Comparison of ENCODE assay signal across 15 cellular contexts in the genomic region with DNA sequence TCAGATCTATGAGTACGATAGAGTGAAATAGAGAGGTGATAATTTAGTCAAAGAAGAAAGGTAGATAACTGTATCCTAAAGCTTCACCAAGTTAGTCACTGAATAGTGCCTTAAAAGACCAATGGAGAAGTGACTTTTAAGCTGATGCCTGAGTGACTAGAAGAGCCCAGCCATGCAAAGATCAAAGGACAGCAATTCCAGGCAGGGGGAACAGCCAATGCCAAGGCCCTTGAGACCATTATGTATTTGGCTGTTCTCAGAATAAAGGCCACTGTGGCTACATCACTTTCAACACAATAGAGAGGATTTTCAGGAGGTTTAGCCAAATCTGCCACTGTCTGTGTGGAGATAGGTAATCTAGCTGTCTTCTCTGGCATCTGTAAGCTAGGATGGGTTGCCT. TPM values are rescaled to one million over a fixed set of nuclear protein-coding genes. Genes with fewer than 3 reads are reported as not detected.
A peak's percentile ranks its signal among the peaks of the same experiment; 100 is the strongest.
DNase-seq lines count a peak whose midpoint lies in the region; ATAC-seq and TF ChIP-seq lines count a peak whose summit lies in the region.
"Had no signal": no experiment of that assay in that cellular context is flagged by ENCODE, and none has a peak within 500 bp of the region (broad histone marks: within the 10 kb centered on the region; RNA-seq: fewer than 3 reads in every experiment).

No MANE protein-coding gene starts in this region.

- H3K36me3 Mint-ChIP-seq in WTC11 = no peaks in the 10 kb centered on the region
- peaks cover 2% of the 10 kb centered on the region for H3K36me3 Mint-ChIP-seq in memory B cell
- H3K36me3 Mint-ChIP-seq: CD8-positive, alpha-beta memory T cell had no signal

- peaks cover 37% of the 10 kb centered on the region for H3K4me1 Mint-ChIP-seq in WTC11
- H3K4me1 Mint-ChIP-seq in memory B cell = peaks cover 50% of the 10 kb centered on the region

- ATAC-seq in WTC11 (peak; percentile 64), memory B cell (ENCODE audit: low read depth) (no peak), HG02798 (IDR thresholded peaks at IDR 0.05; ENCODE audit: poor library complexity, unreplicated experiment) (no peak), HG03469 (IDR thresholded peaks at IDR 0.05; ENCODE audit: unreplicated experiment) (no peak)

- no peaks in the 10 kb centered on the region for H3K27me3 Mint-ChIP-seq in WTC11 (ENCODE audit: low read depth)
- H3K27me3 Mint-ChIP-seq in memory B cell = no peaks in the 10 kb centered on the region
- H3K27me3 Mint-ChIP-seq: CD8-positive, alpha-beta memory T cell had no signal

- CTCF ChIA-PET in WTC11 (lab: Charles Lee) = interaction anchor here (0.7 to 2.1 kb wide), 3 partner anchors 153 to 161 kb away, joined by 4 to 6 read pairs (median 5); no protein-coding TSS in a partner anchor

- DNase-seq in DMS53 (lab: John Stamatoyannopoulos, UW) = peak; percentile 27
- no peak for DNase-seq in DMS53 treated with DMSO at 0.1 percent for 48 hours (lab: John Stamatoyannopoulos, UW; ENCODE audit: unreplicated experiment)
- DNase-seq in WTC11 (ENCODE audit: low spot score) = no peak
- DNase-seq in memory B cell (ENCODE audit: low spot score in 2 of 2) = no peak
- no peak for DNase-seq in DMS79 treated with DMSO at 0.1 percent for 48 hours (lab: John Stamatoyannopoulos, UW)
- DNase-seq in NCI-H128 (lab: John Stamatoyannopoulos, UW; ENCODE audit: unreplicated experiment) = no peak
- DNase-seq: CD8-positive, alpha-beta memory T cell; DMS 273 treated with DMSO at 0.1 percent for 48 hours; KBM-7; NCI-H1048; NCI-H226; NCI-H526 treated with DMSO at 0.1 percent for 48 hours; SIG-M5 had no signal

- H3K4me3 Mint-ChIP-seq in WTC11 = no peak overlapping the region
- no peak overlapping the region for H3K4me3 Mint-ChIP-seq in memory B cell
- H3K4me3 Mint-ChIP-seq: CD8-positive, alpha-beta memory T cell had no signal

- TF ChIP-seq CTCF in WTC11 (IDR thresholded peaks at IDR 0.05) = no peak

- H3K9me3 Mint-ChIP-seq in WTC11 (no peaks in the 10 kb centered on the region), memory B cell (no peaks in the 10 kb centered on the region)

- POLR2A ChIA-PET in WTC11 (lab: Charles Lee) = interaction anchor here (0.7 kb wide), 1 partner anchor 839 kb away, joined by 3 read pairs; no protein-coding TSS in a partner anchor

- no peak overlapping the region for H3K27ac Mint-ChIP-seq in WTC11
- peak overlapping the region; percentile 54 for H3K27ac Mint-ChIP-seq in memory B cell
- H3K27ac Mint-ChIP-seq: CD8-positive, alpha-beta memory T cell had no signal

TF ChIP-seq in WTC11, 78 proteins besides CTCF, POLR2A, EP300 and RAD21:
- TF ChIP-seq ATF1 (CRISPR knock-in tag; IDR thresholded peaks at IDR 0.05) (no peak), RORB (CRISPR knock-in tag; IDR thresholded peaks at IDR 0.05) (no peak), SMAD4 (CRISPR knock-in tag; IDR thresholded peaks at IDR 0.05) (no peak), NR2C2 (CRISPR knock-in tag; IDR thresholded peaks at IDR 0.05) (no peak)
- TF ChIP-seq, protein P1, sequence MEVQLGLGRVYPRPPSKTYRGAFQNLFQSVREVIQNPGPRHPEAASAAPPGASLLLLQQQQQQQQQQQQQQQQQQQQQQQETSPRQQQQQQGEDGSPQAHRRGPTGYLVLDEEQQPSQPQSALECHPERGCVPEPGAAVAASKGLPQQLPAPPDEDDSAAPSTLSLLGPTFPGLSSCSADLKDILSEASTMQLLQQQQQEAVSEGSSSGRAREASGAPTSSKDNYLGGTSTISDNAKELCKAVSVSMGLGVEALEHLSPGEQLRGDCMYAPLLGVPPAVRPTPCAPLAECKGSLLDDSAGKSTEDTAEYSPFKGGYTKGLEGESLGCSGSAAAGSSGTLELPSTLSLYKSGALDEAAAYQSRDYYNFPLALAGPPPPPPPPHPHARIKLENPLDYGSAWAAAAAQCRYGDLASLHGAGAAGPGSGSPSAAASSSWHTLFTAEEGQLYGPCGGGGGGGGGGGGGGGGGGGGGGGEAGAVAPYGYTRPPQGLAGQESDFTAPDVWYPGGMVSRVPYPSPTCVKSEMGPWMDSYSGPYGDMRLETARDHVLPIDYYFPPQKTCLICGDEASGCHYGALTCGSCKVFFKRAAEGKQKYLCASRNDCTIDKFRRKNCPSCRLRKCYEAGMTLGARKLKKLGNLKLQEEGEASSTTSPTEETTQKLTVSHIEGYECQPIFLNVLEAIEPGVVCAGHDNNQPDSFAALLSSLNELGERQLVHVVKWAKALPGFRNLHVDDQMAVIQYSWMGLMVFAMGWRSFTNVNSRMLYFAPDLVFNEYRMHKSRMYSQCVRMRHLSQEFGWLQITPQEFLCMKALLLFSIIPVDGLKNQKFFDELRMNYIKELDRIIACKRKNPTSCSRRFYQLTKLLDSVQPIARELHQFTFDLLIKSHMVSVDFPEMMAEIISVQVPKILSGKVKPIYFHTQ (CRISPR knock-in tag; IDR thresholded peaks at IDR 0.05) = no peak
- TF ChIP-seq, protein P2, sequence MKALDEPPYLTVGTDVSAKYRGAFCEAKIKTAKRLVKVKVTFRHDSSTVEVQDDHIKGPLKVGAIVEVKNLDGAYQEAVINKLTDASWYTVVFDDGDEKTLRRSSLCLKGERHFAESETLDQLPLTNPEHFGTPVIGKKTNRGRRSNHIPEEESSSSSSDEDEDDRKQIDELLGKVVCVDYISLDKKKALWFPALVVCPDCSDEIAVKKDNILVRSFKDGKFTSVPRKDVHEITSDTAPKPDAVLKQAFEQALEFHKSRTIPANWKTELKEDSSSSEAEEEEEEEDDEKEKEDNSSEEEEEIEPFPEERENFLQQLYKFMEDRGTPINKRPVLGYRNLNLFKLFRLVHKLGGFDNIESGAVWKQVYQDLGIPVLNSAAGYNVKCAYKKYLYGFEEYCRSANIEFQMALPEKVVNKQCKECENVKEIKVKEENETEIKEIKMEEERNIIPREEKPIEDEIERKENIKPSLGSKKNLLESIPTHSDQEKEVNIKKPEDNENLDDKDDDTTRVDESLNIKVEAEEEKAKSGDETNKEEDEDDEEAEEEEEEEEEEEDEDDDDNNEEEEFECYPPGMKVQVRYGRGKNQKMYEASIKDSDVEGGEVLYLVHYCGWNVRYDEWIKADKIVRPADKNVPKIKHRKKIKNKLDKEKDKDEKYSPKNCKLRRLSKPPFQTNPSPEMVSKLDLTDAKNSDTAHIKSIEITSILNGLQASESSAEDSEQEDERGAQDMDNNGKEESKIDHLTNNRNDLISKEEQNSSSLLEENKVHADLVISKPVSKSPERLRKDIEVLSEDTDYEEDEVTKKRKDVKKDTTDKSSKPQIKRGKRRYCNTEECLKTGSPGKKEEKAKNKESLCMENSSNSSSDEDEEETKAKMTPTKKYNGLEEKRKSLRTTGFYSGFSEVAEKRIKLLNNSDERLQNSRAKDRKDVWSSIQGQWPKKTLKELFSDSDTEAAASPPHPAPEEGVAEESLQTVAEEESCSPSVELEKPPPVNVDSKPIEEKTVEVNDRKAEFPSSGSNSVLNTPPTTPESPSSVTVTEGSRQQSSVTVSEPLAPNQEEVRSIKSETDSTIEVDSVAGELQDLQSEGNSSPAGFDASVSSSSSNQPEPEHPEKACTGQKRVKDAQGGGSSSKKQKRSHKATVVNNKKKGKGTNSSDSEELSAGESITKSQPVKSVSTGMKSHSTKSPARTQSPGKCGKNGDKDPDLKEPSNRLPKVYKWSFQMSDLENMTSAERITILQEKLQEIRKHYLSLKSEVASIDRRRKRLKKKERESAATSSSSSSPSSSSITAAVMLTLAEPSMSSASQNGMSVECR (CRISPR knock-in tag; IDR thresholded peaks at IDR 0.05; ENCODE audit: borderline replicate concordance) = no peak
- TF ChIP-seq, protein P3, sequence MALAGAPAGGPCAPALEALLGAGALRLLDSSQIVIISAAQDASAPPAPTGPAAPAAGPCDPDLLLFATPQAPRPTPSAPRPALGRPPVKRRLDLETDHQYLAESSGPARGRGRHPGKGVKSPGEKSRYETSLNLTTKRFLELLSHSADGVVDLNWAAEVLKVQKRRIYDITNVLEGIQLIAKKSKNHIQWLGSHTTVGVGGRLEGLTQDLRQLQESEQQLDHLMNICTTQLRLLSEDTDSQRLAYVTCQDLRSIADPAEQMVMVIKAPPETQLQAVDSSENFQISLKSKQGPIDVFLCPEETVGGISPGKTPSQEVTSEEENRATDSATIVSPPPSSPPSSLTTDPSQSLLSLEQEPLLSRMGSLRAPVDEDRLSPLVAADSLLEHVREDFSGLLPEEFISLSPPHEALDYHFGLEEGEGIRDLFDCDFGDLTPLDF (CRISPR knock-in tag; IDR thresholded peaks at IDR 0.05) = no peak
- TF ChIP-seq, protein P4, sequence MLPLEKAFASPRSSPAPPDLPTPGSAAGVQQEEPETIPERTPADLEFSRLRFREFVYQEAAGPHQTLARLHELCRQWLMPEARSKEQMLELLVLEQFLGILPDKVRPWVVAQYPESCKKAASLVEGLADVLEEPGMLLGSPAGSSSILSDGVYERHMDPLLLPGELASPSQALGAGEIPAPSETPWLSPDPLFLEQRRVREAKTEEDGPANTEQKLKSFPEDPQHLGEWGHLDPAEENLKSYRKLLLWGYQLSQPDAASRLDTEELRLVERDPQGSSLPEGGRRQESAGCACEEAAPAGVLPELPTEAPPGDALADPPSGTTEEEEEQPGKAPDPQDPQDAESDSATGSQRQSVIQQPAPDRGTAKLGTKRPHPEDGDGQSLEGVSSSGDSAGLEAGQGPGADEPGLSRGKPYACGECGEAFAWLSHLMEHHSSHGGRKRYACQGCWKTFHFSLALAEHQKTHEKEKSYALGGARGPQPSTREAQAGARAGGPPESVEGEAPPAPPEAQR (CRISPR knock-in tag; IDR thresholded peaks at IDR 0.05) = no peak
- TF ChIP-seq, protein P5, sequence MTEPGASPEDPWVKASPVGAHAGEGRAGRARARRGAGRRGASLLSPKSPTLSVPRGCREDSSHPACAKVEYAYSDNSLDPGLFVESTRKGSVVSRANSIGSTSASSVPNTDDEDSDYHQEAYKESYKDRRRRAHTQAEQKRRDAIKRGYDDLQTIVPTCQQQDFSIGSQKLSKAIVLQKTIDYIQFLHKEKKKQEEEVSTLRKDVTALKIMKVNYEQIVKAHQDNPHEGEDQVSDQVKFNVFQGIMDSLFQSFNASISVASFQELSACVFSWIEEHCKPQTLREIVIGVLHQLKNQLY (CRISPR knock-in tag; IDR thresholded peaks at IDR 0.05) = no peak
- TF ChIP-seq, protein P6, sequence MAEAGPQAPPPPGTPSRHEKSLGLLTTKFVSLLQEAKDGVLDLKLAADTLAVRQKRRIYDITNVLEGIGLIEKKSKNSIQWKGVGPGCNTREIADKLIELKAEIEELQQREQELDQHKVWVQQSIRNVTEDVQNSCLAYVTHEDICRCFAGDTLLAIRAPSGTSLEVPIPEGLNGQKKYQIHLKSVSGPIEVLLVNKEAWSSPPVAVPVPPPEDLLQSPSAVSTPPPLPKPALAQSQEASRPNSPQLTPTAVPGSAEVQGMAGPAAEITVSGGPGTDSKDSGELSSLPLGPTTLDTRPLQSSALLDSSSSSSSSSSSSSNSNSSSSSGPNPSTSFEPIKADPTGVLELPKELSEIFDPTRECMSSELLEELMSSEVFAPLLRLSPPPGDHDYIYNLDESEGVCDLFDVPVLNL (CRISPR knock-in tag; IDR thresholded peaks at IDR 0.05; ENCODE audit: borderline replicate concordance, low read depth) = no peak

RNA-seq across cellular contexts. Expression of a gene that starts 17.8 kb away (rescaled TPM):
- 14.6 to 18.8 TPM (median 18.0 TPM) in 3 replicates for total RNA-seq in WTC11 (2021)
